Comparison of ENCODE assay signal across 15 cellular contexts in genomic region chr5:56588125-56588516, GRCh38.
A peak's percentile ranks its signal among the peaks of the same experiment; 100 is the strongest.
DNase-seq lines count a peak whose midpoint lies in the region; ATAC-seq and TF ChIP-seq lines count a peak whose summit lies in the region.
"Had no signal": no experiment of that assay in that cellular context is flagged by ENCODE, and none has a peak within 500 bp of the region (broad histone marks: within the 10 kb centered on the region; RNA-seq: fewer than 3 reads in every experiment).

No MANE protein-coding gene starts in this region.

- DNase-seq in DMS 273 (lab: John Stamatoyannopoulos, UW; ENCODE audit: unreplicated experiment) = peak; percentile 15
- DNase-seq in DMS 273 treated with DMSO at 0.1 percent for 48 hours (lab: John Stamatoyannopoulos, UW) = no peak
- DNase-seq in CD4-positive, CD25-positive, alpha-beta regulatory T cell = no peak
- DNase-seq in activated CD4-positive, alpha-beta memory T cell treated with anti-CD3 and anti-CD28 coated beads, Interleukin-2, amount 10 ng/mL, durations not matched to agents 7 days and 5 days = no peak
- no peak for DNase-seq in naive thymus-derived CD8-positive, alpha-beta T cell
- no peak for DNase-seq in upper lobe of left lung
- DNase-seq in NK-92 (lab: John Stamatoyannopoulos, UW; ENCODE audit: unreplicated experiment) = no peak
- DNase-seq in smooth muscle cell (lab: John Stamatoyannopoulos, UW; ENCODE audit: unreplicated experiment) = no peak
- DNase-seq: NCI-H1436 treated with DMSO at 0.1 percent for 48 hours, NCI-H510A, PC-9, SW 1271 had no signal

- POLR2A ChIA-PET in activated CD4-positive, alpha-beta memory T cell treated with anti-CD3 and anti-CD28 coated beads, Interleukin-2, amount 10 ng/mL, durations not matched to agents 7 days and 5 days (lab: Charles Lee) = interaction anchor here (0.8 to 1.7 kb wide), 4 partner anchors 10 to 289 kb away, joined by 3 to 9 read pairs (median 6); no protein-coding TSS in a partner anchor
- POLR2A ChIA-PET in naive thymus-derived CD8-positive, alpha-beta T cell (lab: Charles Lee) = interaction anchor here (0.5 to 2.0 kb wide), 2 partner anchors 11 to 107 kb away, joined by 3 to 8 read pairs; no protein-coding TSS in a partner anchor

- no peak for TF ChIP-seq EP300 in upper lobe of left lung (IDR thresholded peaks at IDR 0.05)

- H3K27me3 Mint-ChIP-seq in CD4-positive, CD25-positive, alpha-beta regulatory T cell = no peaks in the 10 kb centered on the region
- peaks cover 1% of the 10 kb centered on the region for H3K27me3 Mint-ChIP-seq in activated CD4-positive, alpha-beta memory T cell treated with anti-CD3 and anti-CD28 coated beads, Interleukin-2, amount 10 ng/mL, durations not matched to agents 7 days and 5 days
- H3K27me3 Mint-ChIP-seq in naive thymus-derived CD8-positive, alpha-beta T cell = no peaks in the 10 kb centered on the region

- no peak for TF ChIP-seq POLR2A in upper lobe of left lung (IDR thresholded peaks at IDR 0.05)

- peaks cover 0 to 4% (median 2%) of the 10 kb centered on the region in 7 donors for H3K9me3 Mint-ChIP-seq in CD4-positive, CD25-positive, alpha-beta regulatory T cell
- peaks cover 3% of the 10 kb centered on the region for H3K9me3 Mint-ChIP-seq in activated CD4-positive, alpha-beta memory T cell treated with anti-CD3 and anti-CD28 coated beads, Interleukin-2, amount 10 ng/mL, durations not matched to agents 7 days and 5 days
- peaks cover 0 to 4% (median 0%) of the 10 kb centered on the region in 9 donors for H3K9me3 Mint-ChIP-seq in naive thymus-derived CD8-positive, alpha-beta T cell

- peak overlapping the region; percentile 47 for H3K4me3 ChIP-seq in CD4-positive, CD25-positive, alpha-beta regulatory T cell (ENCODE audit: low read depth, low read length)
- H3K4me3 ChIP-seq in upper lobe of left lung = no peak overlapping the region
- H3K4me3 ChIP-seq in smooth muscle cell = no peak overlapping the region
- H3K4me3 ChIP-seq: PC-9, thyroid gland had no signal

- H3K27me3 ChIP-seq in CD4-positive, CD25-positive, alpha-beta regulatory T cell (ENCODE audit: control insufficient read depth, insufficient read depth, low read length) = no peaks in the 10 kb centered on the region
- H3K27me3 ChIP-seq in upper lobe of left lung = no peaks in the 10 kb centered on the region
- H3K27me3 ChIP-seq in smooth muscle cell (ENCODE audit: low read depth) = no peaks in the 10 kb centered on the region
- H3K27me3 ChIP-seq: thyroid gland had no signal

- peak overlapping the region; percentile 86 for H3K27ac ChIP-seq in CD4-positive, CD25-positive, alpha-beta regulatory T cell (ENCODE audit: insufficient read depth, low read length, poor library complexity, severe bottlenecking)
- H3K27ac ChIP-seq in upper lobe of left lung (no peak overlapping the region), smooth muscle cell (ENCODE audit: low read depth) (no peak overlapping the region)
- H3K27ac ChIP-seq: 22Rv1, PC-9, thyroid gland had no signal

- H3K4me2 ChIP-seq in smooth muscle cell = no peak overlapping the region
- H3K4me2 ChIP-seq: PC-9 had no signal

- no peaks in the 10 kb centered on the region for H3F3A ChIP-seq in smooth muscle cell (ENCODE audit: low read depth)

- CTCF ChIA-PET in activated CD4-positive, alpha-beta memory T cell treated with anti-CD3 and anti-CD28 coated beads, Interleukin-2, amount 10 ng/mL, durations not matched to agents 7 days and 5 days (lab: Charles Lee) = interaction anchor here (1.1 to 1.3 kb wide), 2 partner anchors 25 to 249 kb away, joined by 3 read pairs; no protein-coding TSS in a partner anchor

- H3K4me1 ChIP-seq in CD4-positive, CD25-positive, alpha-beta regulatory T cell (ENCODE audit: control insufficient read depth, insufficient read depth, low read length, poor library complexity, severe bottlenecking) = peaks cover 45% of the 10 kb centered on the region
- H3K4me1 ChIP-seq in upper lobe of left lung = peaks cover 15 to 27% (median 23%) of the 10 kb centered on the region in 4 donors
- peaks cover 12% of the 10 kb centered on the region for H3K4me1 ChIP-seq in smooth muscle cell (ENCODE audit: low read depth)

- TF ChIP-seq CTCF in upper lobe of left lung (IDR thresholded peaks at IDR 0.05) (no peak), smooth muscle cell (IDR thresholded peaks at IDR 0.05; ENCODE audit: borderline replicate concordance, insufficient read depth, poor library complexity, severe bottlenecking) (no peak)

- WGBS in upper lobe of left lung, 2 donors = 90 to 96% methylated on average over 2 of the region's 2 CpGs
- WGBS in smooth muscle cell (ENCODE audit: low lambda C conversion rate) = 89% methylated on average over 2 of the region's 2 CpGs

- H3K36me3 Mint-ChIP-seq in CD4-positive, CD25-positive, alpha-beta regulatory T cell = no peaks in the 10 kb centered on the region
- H3K36me3 Mint-ChIP-seq in activated CD4-positive, alpha-beta memory T cell treated with anti-CD3 and anti-CD28 coated beads, Interleukin-2, amount 10 ng/mL, durations not matched to agents 7 days and 5 days (ENCODE audit: low read depth) = peaks cover 5% of the 10 kb centered on the region
- H3K36me3 Mint-ChIP-seq in naive thymus-derived CD8-positive, alpha-beta T cell = no peaks in the 10 kb centered on the region
- H3K36me3 Mint-ChIP-seq: mesothelial cell of epicardium had no signal

- no peaks in the 10 kb centered on the region for H3K9me3 ChIP-seq in CD4-positive, CD25-positive, alpha-beta regulatory T cell (ENCODE audit: control insufficient read depth in 2 of 2, low read length in 2 of 2)
- H3K9me3 ChIP-seq in upper lobe of left lung (no peaks in the 10 kb centered on the region), smooth muscle cell (replicated peaks; ENCODE audit: low read depth) (no peaks in the 10 kb centered on the region)
- H3K9me3 ChIP-seq: thyroid gland had no signal

- H3K79me2 ChIP-seq in smooth muscle cell (ENCODE audit: low read depth) = no peaks in the 10 kb centered on the region

- H3K4me1 Mint-ChIP-seq in CD4-positive, CD25-positive, alpha-beta regulatory T cell = peaks cover 33 to 67% (median 48%) of the 10 kb centered on the region in 4 donors
- H3K4me1 Mint-ChIP-seq in activated CD4-positive, alpha-beta memory T cell treated with anti-CD3 and anti-CD28 coated beads, Interleukin-2, amount 10 ng/mL, durations not matched to agents 7 days and 5 days = peaks cover 42% of the 10 kb centered on the region
- H3K4me1 Mint-ChIP-seq in naive thymus-derived CD8-positive, alpha-beta T cell = peaks cover 26 to 70% (median 41%) of the 10 kb centered on the region in 4 donors

- no peaks in the 10 kb centered on the region for H4K20me1 ChIP-seq in smooth muscle cell (ENCODE audit: low read depth)

- H3K27ac Mint-ChIP-seq in CD4-positive, CD25-positive, alpha-beta regulatory T cell = peak overlapping the region; percentile 94 to 95 (median 95)
- peak overlapping the region; percentile 67 for H3K27ac Mint-ChIP-seq in activated CD4-positive, alpha-beta memory T cell treated with anti-CD3 and anti-CD28 coated beads, Interleukin-2, amount 10 ng/mL, durations not matched to agents 7 days and 5 days
- peak overlapping the region; percentile 68 to 95 (median 88) for H3K27ac Mint-ChIP-seq in naive thymus-derived CD8-positive, alpha-beta T cell
- H3K27ac Mint-ChIP-seq: mesothelial cell of epicardium had no signal

- no peak overlapping the region for H3K9ac ChIP-seq in smooth muscle cell (ENCODE audit: low read depth)

- H2AFZ ChIP-seq in smooth muscle cell (ENCODE audit: low read depth) = no peak overlapping the region
- H2AFZ ChIP-seq: PC-9 had no signal

- peak overlapping the region in 3 of 4 donors; percentile 54 to 78 (median 60) for H3K4me3 Mint-ChIP-seq in CD4-positive, CD25-positive, alpha-beta regulatory T cell
- no peak overlapping the region for H3K4me3 Mint-ChIP-seq in activated CD4-positive, alpha-beta memory T cell treated with anti-CD3 and anti-CD28 coated beads, Interleukin-2, amount 10 ng/mL, durations not matched to agents 7 days and 5 days
- peak overlapping the region in 9 of 10 donors; percentile 39 to 75 (median 63) for H3K4me3 Mint-ChIP-seq in naive thymus-derived CD8-positive, alpha-beta T cell
- H3K4me3 Mint-ChIP-seq: mesothelial cell of epicardium had no signal

- H3K36me3 ChIP-seq in CD4-positive, CD25-positive, alpha-beta regulatory T cell (ENCODE audit: control insufficient read depth, insufficient read depth, low read length) = no peaks in the 10 kb centered on the region
- H3K36me3 ChIP-seq in upper lobe of left lung = no peaks in the 10 kb centered on the region
- H3K36me3 ChIP-seq in smooth muscle cell (ENCODE audit: low read depth) = no peaks in the 10 kb centered on the region
- H3K36me3 ChIP-seq: thyroid gland had no signal

- ATAC-seq in CD4-positive, CD25-positive, alpha-beta regulatory T cell (ENCODE audit: low read depth in 2 of 2) = no peak
- no peak for ATAC-seq in naive thymus-derived CD8-positive, alpha-beta T cell
- no peak for ATAC-seq in upper lobe of left lung (ENCODE audit: low FRiP score in 2 of 2)
